18 cellular contexts compared by ENCODE assay signal in genomic region chr6:8526619-8527018, GRCh38.
"Had no signal": no experiment of that assay in that cellular context is flagged by ENCODE, and none has a peak within 500 bp of the region (broad histone marks: within the 10 kb centered on the region; RNA-seq: fewer than 3 reads in every experiment).

No MANE protein-coding gene starts in this region.

- H3K4me1 ChIP-seq: gastroesophageal sphincter, left lung, testis, uterus had no signal

- H3K36me3 ChIP-seq: gastroesophageal sphincter, heart left ventricle, left lung, uterus, WERI-Rb-1 had no signal

- H3K9me3 ChIP-seq: gastroesophageal sphincter, testis, uterus had no signal

- H3K27ac ChIP-seq: coronary artery, epithelial cell of prostate, gastroesophageal sphincter, heart left ventricle, left lung, testis, uterus, WERI-Rb-1 had no signal

- DNase-seq: activated CD4-positive, alpha-beta T cell treated with anti-CD3 and anti-CD28 coated beads for 1 hour; activated CD4-positive, alpha-beta T cell treated with anti-CD3 and anti-CD28 coated beads, Interleukin-2, amount 50 U/mL, for 1 hour; activated T-cell treated with anti-CD3 and anti-CD28 coated beads, Interleukin-2, amount 50 U/mL, for 1 hour; heart left ventricle; immature natural killer cell; left lung; nephron progenitor cell; small intestine; stimulated activated CD4-positive, alpha-beta T cell treated with anti-CD3 and anti-CD28 coated beads, Interleukin-2, amount 100 ng/mL, for 24 hours; T-helper 1 cell; testis; trophoblast cell; uterus; WERI-Rb-1 had no signal

- H3K27me3 ChIP-seq: gastroesophageal sphincter, heart left ventricle, left lung, testis, uterus had no signal

- H3K4me3 ChIP-seq: coronary artery, gastroesophageal sphincter, heart left ventricle, left lung, lung, testis, uterus had no signal
